Comparison of ENCODE assay signal across 15 cellular contexts in the genomic region with DNA sequence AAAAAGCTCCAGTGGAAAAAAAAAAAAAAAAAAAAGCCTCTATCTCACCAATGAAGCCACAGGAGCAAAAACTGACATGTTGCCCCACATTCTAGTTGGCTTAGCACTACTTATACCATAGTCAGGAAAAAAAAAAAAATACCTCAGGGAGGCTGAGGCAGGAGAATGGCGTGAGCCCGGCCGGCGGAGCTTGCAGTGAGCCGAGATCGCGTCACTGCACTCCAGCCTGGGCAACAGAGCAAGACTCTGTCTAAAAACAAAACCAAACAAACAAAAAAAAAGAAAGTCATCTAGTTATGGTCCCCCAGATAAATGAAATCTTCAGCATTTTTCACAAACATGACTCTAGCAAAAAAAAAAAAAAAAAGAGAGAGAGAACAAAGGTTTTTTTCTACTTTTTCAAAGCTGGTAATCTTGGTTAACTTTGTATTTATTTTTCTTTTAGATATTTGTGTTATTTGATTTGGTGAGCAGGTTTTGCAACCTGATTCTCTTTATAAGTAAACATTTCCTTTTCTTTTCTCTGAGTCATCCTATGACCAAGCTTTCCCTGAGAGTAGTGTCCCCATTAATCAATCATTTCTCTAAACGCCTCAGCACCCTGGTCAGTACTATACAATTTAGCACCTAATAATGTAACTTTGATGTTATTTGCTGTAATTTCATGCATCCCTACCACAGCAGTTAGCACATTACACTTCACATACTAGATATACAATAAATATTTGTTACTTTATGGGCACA.
"Had no signal": no experiment of that assay in that cellular context is flagged by ENCODE, and none has a peak within 500 bp of the region (broad histone marks: within the 10 kb centered on the region; RNA-seq: fewer than 3 reads in every experiment).

No MANE protein-coding gene starts in this region.

- H3K27me3 ChIP-seq: esophagus muscularis mucosa, left lung, upper lobe of right lung had no signal

- H3K27ac ChIP-seq: esophagus muscularis mucosa, left lung, upper lobe of right lung had no signal

- H3K4me3 ChIP-seq: esophagus muscularis mucosa, left lung, upper lobe of right lung had no signal

- ATAC-seq: activated CD8-positive, alpha-beta T cell treated with anti-CD3 and anti-CD28 coated beads, Interleukin-2, amount 10 ng/mL, durations not matched to agents 7 days and 5 days; activated naive CD8-positive, alpha-beta T cell treated with anti-CD3 and anti-CD28 coated beads, Interleukin-2, amount 50 U/mL, for 24 hours; effector memory CD8-positive, alpha-beta T cell; left lung; stimulated activated naive CD8-positive, alpha-beta T cell treated with anti-CD3 and anti-CD28 coated beads, Interleukin-15, Interleukin-2, amounts not matched to agents 100 U/mL and 50 U/mL, for 24 hours; upper lobe of right lung; WTC11 had no signal

- H3K9me3 ChIP-seq: esophagus muscularis mucosa, upper lobe of right lung had no signal

- H3K4me1 ChIP-seq: esophagus muscularis mucosa, left lung, upper lobe of right lung had no signal

- H3K36me3 ChIP-seq: esophagus muscularis mucosa, left lung, upper lobe of right lung had no signal

- DNase-seq: activated CD4-positive, alpha-beta T cell treated with anti-CD3 and anti-CD28 coated beads for 48 hours; activated CD8-positive, alpha-beta T cell treated with anti-CD3 and anti-CD28 coated beads, Interleukin-2, amount 10 ng/mL, durations not matched to agents 7 days and 5 days; activated naive CD4-positive, alpha-beta T cell treated with Interleukin-2 at 50 U/mL for 16 hours; activated naive CD8-positive, alpha-beta T cell treated with anti-CD3 and anti-CD28 coated beads, Interleukin-2, amount 50 U/mL, for 24 hours; cerebellar nuclear complex; effector memory CD8-positive, alpha-beta T cell; foreskin melanocyte; head of caudate nucleus; mesendoderm; stimulated activated CD4-positive, alpha-beta T cell treated with anti-CD3 and anti-CD28 coated beads, Interleukin-2, amount 100 ng/mL, for 48 hours; stimulated activated naive CD8-positive, alpha-beta T cell treated with anti-CD3 and anti-CD28 coated beads, Interleukin-15, Interleukin-2, amounts not matched to agents 100 U/mL and 50 U/mL, for 24 hours; upper lobe of right lung had no signal
